In the genomic region with DNA sequence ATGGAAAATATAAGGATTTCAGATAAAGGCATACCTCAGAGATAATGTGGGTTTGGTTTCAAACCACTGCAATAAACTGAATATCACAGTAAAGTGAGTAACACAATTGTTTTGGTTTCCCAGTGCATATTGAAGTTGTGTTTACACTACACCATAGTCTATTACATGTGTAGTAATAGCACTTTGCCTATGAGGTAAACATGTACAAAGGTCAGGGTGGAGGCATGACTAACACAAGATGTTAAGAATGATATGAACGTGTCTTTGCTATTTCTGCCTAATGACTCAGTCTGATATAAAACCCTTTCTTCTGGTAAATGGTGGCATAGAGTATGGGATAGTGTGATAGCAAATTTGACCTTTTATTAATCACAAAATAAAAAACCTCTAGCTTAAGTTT, we compare ENCODE assay signal across 12 cellular contexts.
DNase-seq lines count a peak whose midpoint lies in the region; ATAC-seq and TF ChIP-seq lines count a peak whose summit lies in the region.
"Had no signal": no experiment of that assay in that cellular context is flagged by ENCODE, and none has a peak within 500 bp of the region (broad histone marks: within the 10 kb centered on the region; RNA-seq: fewer than 3 reads in every experiment).

No MANE protein-coding gene starts in this region.

- H3K27ac Mint-ChIP-seq in activated CD4-positive, alpha-beta T cell treated with anti-CD3 and anti-CD28 coated beads, Interleukin-2, amount 10 ng/mL, durations not matched to agents 7 days and 5 days = no peak overlapping the region
- H3K27ac Mint-ChIP-seq: activated CD4-positive, alpha-beta memory T cell treated with anti-CD3 and anti-CD28 coated beads, Interleukin-2, amount 10 ng/mL, durations not matched to agents 7 days and 5 days; nephron had no signal

- no peak overlapping the region for H3K4me3 ChIP-seq in fibroblast of villous mesenchyme (ENCODE audit: low read depth, low read length)
- H3K4me3 ChIP-seq: adrenal gland had no signal

- H3K9me3 Mint-ChIP-seq in activated CD4-positive, alpha-beta T cell treated with anti-CD3 and anti-CD28 coated beads, Interleukin-2, amount 10 ng/mL, durations not matched to agents 7 days and 5 days = peaks cover 6% of the 10 kb centered on the region

- no peak for TF ChIP-seq CTCF in fibroblast of villous mesenchyme (IDR thresholded peaks at IDR 0.05; ENCODE audit: insufficient read depth, low read depth, low read length)

- H3K4me3 Mint-ChIP-seq in activated CD4-positive, alpha-beta T cell treated with anti-CD3 and anti-CD28 coated beads, Interleukin-2, amount 10 ng/mL, durations not matched to agents 7 days and 5 days = no peak overlapping the region
- H3K4me3 Mint-ChIP-seq: activated CD4-positive, alpha-beta memory T cell treated with anti-CD3 and anti-CD28 coated beads, Interleukin-2, amount 10 ng/mL, durations not matched to agents 7 days and 5 days; nephron had no signal

- ATAC-seq in HG02970 (IDR thresholded peaks at IDR 0.05; ENCODE audit: low FRiP score, unreplicated experiment) = no peak

- no peaks in the 10 kb centered on the region for H3K27me3 Mint-ChIP-seq in activated CD4-positive, alpha-beta T cell treated with anti-CD3 and anti-CD28 coated beads, Interleukin-2, amount 10 ng/mL, durations not matched to agents 7 days and 5 days
- H3K27me3 Mint-ChIP-seq: activated CD4-positive, alpha-beta memory T cell treated with anti-CD3 and anti-CD28 coated beads, Interleukin-2, amount 10 ng/mL, durations not matched to agents 7 days and 5 days had no signal

- POLR2A ChIA-PET in activated CD4-positive, alpha-beta T cell treated with anti-CD3 and anti-CD28 coated beads, Interleukin-2, amount 10 ng/mL, durations not matched to agents 7 days and 5 days (lab: Charles Lee) = no interaction called here

- peak; percentile 76 for DNase-seq in A172 (ENCODE audit: low spot score)
- DNase-seq in HCEC 1CT = peak; percentile 96
- peak; percentile 3 for DNase-seq in SW480 (ENCODE audit: low spot score)
- DNase-seq in fibroblast of villous mesenchyme (ENCODE audit: low read depth) = peak; percentile 85
- no peak for DNase-seq in islet precursor cell
- no peak for DNase-seq in activated CD4-positive, alpha-beta T cell treated with anti-CD3 and anti-CD28 coated beads, Interleukin-2, amount 10 ng/mL, durations not matched to agents 7 days and 5 days
- DNase-seq in DMS 273 treated with DMSO at 0.1 percent for 48 hours (lab: John Stamatoyannopoulos, UW) = no peak
- DNase-seq: activated CD4-positive, alpha-beta memory T cell treated with anti-CD3 and anti-CD28 coated beads, Interleukin-2, amount 10 ng/mL, durations not matched to agents 7 days and 5 days; GF-D8 had no signal

- no peaks in the 10 kb centered on the region for H3K4me1 Mint-ChIP-seq in activated CD4-positive, alpha-beta T cell treated with anti-CD3 and anti-CD28 coated beads, Interleukin-2, amount 10 ng/mL, durations not matched to agents 7 days and 5 days
- H3K4me1 Mint-ChIP-seq: activated CD4-positive, alpha-beta memory T cell treated with anti-CD3 and anti-CD28 coated beads, Interleukin-2, amount 10 ng/mL, durations not matched to agents 7 days and 5 days; nephron had no signal

- H3K36me3 Mint-ChIP-seq in activated CD4-positive, alpha-beta T cell treated with anti-CD3 and anti-CD28 coated beads, Interleukin-2, amount 10 ng/mL, durations not matched to agents 7 days and 5 days (ENCODE audit: low read depth) = no peaks in the 10 kb centered on the region

- CTCF ChIA-PET in activated CD4-positive, alpha-beta T cell treated with anti-CD3 and anti-CD28 coated beads, Interleukin-2, amount 10 ng/mL, durations not matched to agents 7 days and 5 days (lab: Charles Lee) = no interaction called here

Comparison
In these comparisons a context has a peak if more than half of its experiments do, and no peak if none do; other contexts are left out.
1. DNase-seq: peak in A172 (single experiment), HCEC 1CT (single experiment), SW480 (single experiment) and fibroblast of villous mesenchyme (single experiment); none in islet precursor cell (single experiment), activated CD4-positive, alpha-beta T cell treated with anti-CD3 and anti-CD28 coated beads, Interleukin-2, amount 10 ng/mL, durations not matched to agents 7 days and 5 days (single experiment) and DMS 273 treated with DMSO at 0.1 percent for 48 hours (single experiment).